In the genomic region with DNA sequence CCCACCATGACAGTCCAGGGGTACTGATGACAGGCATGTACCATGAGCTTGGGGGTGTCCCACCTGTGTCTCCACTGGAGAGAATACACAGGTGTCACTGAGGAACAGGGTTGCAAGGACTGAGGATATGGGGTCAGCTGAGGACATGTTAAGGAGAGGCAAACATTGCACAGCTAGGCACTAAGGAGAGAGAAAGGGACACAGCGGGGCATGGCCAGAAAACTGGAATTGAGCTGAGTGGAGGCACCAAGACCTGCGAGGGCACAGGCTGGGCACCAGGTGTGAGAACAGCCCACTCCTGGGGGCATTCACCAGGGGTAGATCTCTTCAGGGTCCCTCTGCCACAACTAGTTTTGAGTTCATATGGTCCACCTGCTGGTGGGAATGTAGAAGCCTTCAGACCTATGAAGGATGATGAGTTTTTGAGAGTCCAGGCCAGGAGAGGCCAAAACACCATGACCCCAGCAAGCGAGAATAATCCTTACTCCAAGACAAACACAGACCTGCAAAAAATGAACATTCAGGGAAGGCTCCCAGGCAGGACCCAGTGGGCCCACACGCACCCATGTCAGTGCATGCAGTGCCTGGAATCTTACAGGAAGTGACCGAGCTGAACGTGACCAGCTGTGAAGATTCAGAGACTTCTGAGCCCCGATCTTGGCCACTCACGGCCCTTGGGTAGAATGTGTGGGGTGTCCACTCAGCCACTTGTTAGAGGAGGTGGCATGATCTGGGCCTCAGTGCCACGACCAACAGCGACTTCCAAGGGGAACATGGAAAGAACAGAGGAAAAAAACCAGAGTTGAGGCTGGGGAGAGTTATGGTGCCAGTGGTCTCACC, we compare ENCODE assay signal across 1 cellular context.
TF ChIP-seq lines count a peak whose summit lies in the region.

No MANE protein-coding gene starts in this region.

TF ChIP-seq in Ishikawa, 13 proteins besides CTCF, POLR2A, EP300 and RAD21 (continued from another document):
- TF ChIP-seq FOXM1 (IDR thresholded peaks at IDR 0.05; ENCODE audit: borderline replicate concordance, low read depth) = no peak
